ENCODE assay signal across 12 cellular contexts in the genomic region with DNA sequence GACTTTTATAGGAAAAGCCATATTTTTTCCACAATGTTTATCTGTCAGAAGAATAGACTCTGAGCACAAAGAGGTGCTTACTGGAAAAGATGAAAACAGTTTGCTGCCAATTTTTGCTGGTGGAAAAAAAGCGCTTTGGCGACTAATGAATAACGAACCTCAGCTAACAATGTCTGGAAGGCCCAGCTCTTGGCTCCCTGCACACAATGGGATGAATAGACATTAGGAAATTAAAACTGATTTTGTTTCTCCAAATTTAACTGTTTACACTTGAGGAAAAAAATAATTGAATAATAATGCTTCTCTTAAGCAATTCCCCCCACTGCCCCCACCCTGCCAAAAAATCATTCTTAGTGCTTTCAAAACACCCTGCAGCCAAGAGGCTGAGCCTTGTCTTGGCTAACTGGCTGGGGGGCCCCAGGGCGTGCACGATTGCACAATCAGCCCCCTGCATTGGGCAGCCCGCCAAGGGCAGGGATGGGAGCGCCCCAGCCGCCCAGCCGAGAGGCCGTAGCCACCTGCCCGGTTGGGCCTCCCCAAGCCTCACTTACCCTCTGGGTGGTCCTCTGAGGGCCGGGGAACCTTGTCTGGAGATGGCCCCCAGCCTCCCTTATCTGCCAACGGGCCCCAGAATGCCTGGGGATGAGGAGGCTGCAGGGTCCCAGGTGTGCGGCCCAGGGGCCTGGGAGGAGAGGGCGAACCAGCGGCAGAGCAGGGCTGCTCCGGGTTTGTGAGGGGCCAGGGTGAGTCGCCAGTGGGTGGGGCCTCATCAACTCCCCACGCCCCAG. TPM values are rescaled to one million over a fixed set of nuclear protein-coding genes. Genes with fewer than 3 reads are reported as not detected.
DNase-seq lines count a peak whose midpoint lies in the region; ATAC-seq and TF ChIP-seq lines count a peak whose summit lies in the region.
"Had no signal": no experiment of that assay in that cellular context is flagged by ENCODE, and none has a peak within 500 bp of the region (broad histone marks: within the 10 kb centered on the region; RNA-seq: fewer than 3 reads in every experiment).

No MANE protein-coding gene starts in this region.

- in situ Hi-C loops in astrocyte of the cerebellum (cut with HindIII; ENCODE audit: low sequenced_read_pairs) = no loop called here

- no peaks in the 10 kb centered on the region for H3K27me3 ChIP-seq in right atrium auricular region
- no peaks in the 10 kb centered on the region for H3K27me3 ChIP-seq in skeletal muscle tissue (ENCODE audit: control insufficient read depth in 3 of 3, insufficient read depth in 3 of 3, low read length in 3 of 3)
- H3K27me3 ChIP-seq: foreskin keratinocyte had no signal

- no peaks in the 10 kb centered on the region for H3K36me3 ChIP-seq in right atrium auricular region
- H3K36me3 ChIP-seq in skeletal muscle tissue (ENCODE audit: control insufficient read depth in 3 of 3, insufficient read depth in 3 of 3, low read length in 3 of 3) = no peaks in the 10 kb centered on the region

- H3K27ac ChIP-seq in right atrium auricular region (peak overlapping the region; percentile 57 to 61), skeletal muscle tissue (ENCODE audit: low read depth, low read length) (peak overlapping the region; percentile 92)
- H3K27ac ChIP-seq: foreskin keratinocyte had no signal

- H3K4me1 ChIP-seq in right atrium auricular region = peaks cover 0 to 90% of the 10 kb centered on the region in 2 donors
- H3K4me1 ChIP-seq in skeletal muscle tissue (ENCODE audit: control insufficient read depth in 3 of 3, insufficient read depth in 3 of 3, low read length in 3 of 3) = peaks cover 85 to 95% (median 94%) of the 10 kb centered on the region in 3 donors
- H3K4me1 ChIP-seq: foreskin keratinocyte had no signal

- ATAC-seq in GM21515 (IDR thresholded peaks at IDR 0.05; ENCODE audit: unreplicated experiment) = no peak
- no peak for ATAC-seq in HG03025 (IDR thresholded peaks at IDR 0.05; ENCODE audit: low FRiP score, unreplicated experiment)
- ATAC-seq: foreskin keratinocyte had no signal

- H3K9ac ChIP-seq in skeletal muscle tissue (ENCODE audit: low read depth in 1 of 3, low read length in 3 of 3) = peak overlapping the region in 1 of 3 donors; percentile 33

- peak; percentile 20 for DNase-seq in M059J (ENCODE audit: low read depth)
- DNase-seq in astrocyte of the cerebellum (ENCODE audit: low read depth) = peak; percentile 56
- peak; percentile 81 for DNase-seq in right atrium auricular region (ENCODE audit: low spot score)
- no peak for DNase-seq in Kasumi-1 (lab: John Stamatoyannopoulos, UW)
- no peak for DNase-seq in NCI-H345 (lab: John Stamatoyannopoulos, UW)
- DNase-seq: activated naive CD4-positive, alpha-beta T cell treated with anti-CD3 and anti-CD28 coated beads, Interleukin-2, amount 10 ng/mL, durations not matched to agents 7 days and 5 days; Calu3; foreskin keratinocyte; NCI-H524 had no signal

- TF ChIP-seq CTCF in astrocyte of the cerebellum (IDR thresholded peaks at IDR 0.05; ENCODE audit: low read depth, low read length, missing control alignments) (no peak), right atrium auricular region (IDR thresholded peaks at IDR 0.05) (no peak)

- H3K9me3 ChIP-seq in right atrium auricular region = no peaks in the 10 kb centered on the region
- H3K9me3 ChIP-seq in skeletal muscle tissue (ENCODE audit: control insufficient read depth in 3 of 3, low read length in 3 of 3) = no peaks in the 10 kb centered on the region

- H3K4me3 ChIP-seq in astrocyte of the cerebellum (ENCODE audit: low read depth, low read length) (no peak overlapping the region), right atrium auricular region (no peak overlapping the region), skeletal muscle tissue (ENCODE audit: low read length in 3 of 3) (no peak overlapping the region)

RNA-seq across cellular contexts. Expression of gene CEBPG, which starts 16.8 kb away (rescaled TPM):
- total RNA-seq in M059J (2014; rRNA removed; shearing (Covaris generic)) = 14.8 and 16.8 TPM in 2 replicates
- total RNA-seq in right atrium auricular region = 10 to 100 TPM; 12.9 to 15.2 TPM
- total RNA-seq in skeletal muscle tissue = 14.1 TPM

Comparison
In these comparisons a context has a peak if more than half of its experiments do, and no peak if none do; other contexts are left out.
1. DNase-seq: peak in M059J (single experiment), astrocyte of the cerebellum (single experiment) and right atrium auricular region (single experiment); none in Kasumi-1 (0 of 2) and NCI-H345 (single experiment).